15 cellular contexts compared by ENCODE assay signal in the genomic region with DNA sequence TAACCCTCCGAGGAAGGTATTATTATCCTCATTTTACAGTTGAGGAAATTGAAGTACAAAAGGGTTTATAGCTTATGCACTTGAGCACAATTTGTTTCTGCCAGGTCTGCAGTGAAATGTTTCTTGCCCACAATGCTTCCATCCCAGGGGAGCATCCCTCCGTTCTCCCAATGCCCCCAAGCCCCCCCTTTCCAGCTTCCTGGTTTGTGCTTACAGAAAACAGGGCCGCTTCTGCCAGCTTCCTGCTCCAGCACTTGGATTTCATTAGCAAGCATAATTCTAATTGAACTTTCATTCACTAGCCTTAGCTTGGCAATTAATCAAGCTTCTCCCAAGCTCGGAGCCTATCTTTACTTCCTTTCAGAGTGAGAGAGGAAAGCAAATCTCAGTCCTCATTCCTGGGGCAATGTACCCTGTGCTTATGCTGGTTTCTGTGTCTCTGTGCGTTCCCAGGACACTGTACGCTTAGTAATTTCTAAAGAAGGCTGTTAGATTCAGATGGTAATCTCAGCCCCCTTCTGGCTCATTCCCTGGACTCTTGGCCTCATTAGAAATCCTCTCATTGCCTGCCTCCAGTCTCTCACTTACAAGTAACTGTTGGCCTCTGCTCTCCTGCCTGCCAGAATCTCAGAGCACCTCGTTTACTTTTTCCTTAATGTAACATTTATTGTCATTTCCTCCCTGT.
DNase-seq lines count a peak whose midpoint lies in the region; TF ChIP-seq lines count a peak whose summit lies in the region.
"Had no signal": no experiment of that assay in that cellular context is flagged by ENCODE, and none has a peak within 500 bp of the region (broad histone marks: within the 10 kb centered on the region; RNA-seq: fewer than 3 reads in every experiment).

No MANE protein-coding gene starts in this region.

- peaks cover 8% of the 10 kb centered on the region for H3K4me1 ChIP-seq in BE2C
- H3K4me1 ChIP-seq in endodermal cell (ENCODE audit: control insufficient read depth, insufficient read depth, low read length): no peaks in the 10 kb centered on the region
- H3K4me1 ChIP-seq: BLaER1, Caco-2 had no signal

- no peaks in the 10 kb centered on the region for H3K4me1 Mint-ChIP-seq in endodermal cell
- H3K4me1 Mint-ChIP-seq in endothelial cell (ENCODE audit: unreplicated experiment): peaks cover 26% of the 10 kb centered on the region
- no peaks in the 10 kb centered on the region for H3K4me1 Mint-ChIP-seq in activated T-cell treated with anti-CD3 and anti-CD28 coated beads, Interleukin-2, amount 50 U/mL, for 24 hours (ENCODE audit: low read depth)
- H3K4me1 Mint-ChIP-seq: CD8-positive, alpha-beta memory T cell had no signal

- H3K27ac Mint-ChIP-seq in endodermal cell (no peak overlapping the region), endothelial cell (ENCODE audit: unreplicated experiment) (no peak overlapping the region)
- no peak overlapping the region for H3K27ac Mint-ChIP-seq in activated T-cell treated with anti-CD3 and anti-CD28 coated beads, Interleukin-2, amount 50 U/mL, for 24 hours
- H3K27ac Mint-ChIP-seq: HFFc6 had no signal

- H3K4me3 Mint-ChIP-seq in endodermal cell (no peak overlapping the region), endothelial cell (ENCODE audit: unreplicated experiment) (no peak overlapping the region)
- H3K4me3 Mint-ChIP-seq in activated T-cell treated with anti-CD3 and anti-CD28 coated beads, Interleukin-2, amount 50 U/mL, for 24 hours: no peak overlapping the region
- H3K4me3 Mint-ChIP-seq: CD8-positive, alpha-beta memory T cell; HFFc6 had no signal

- TF ChIP-seq CTCF in BE2C (IDR thresholded peaks at IDR 0.05; ENCODE audit: low read depth, low read length): no peak
- no peak for TF ChIP-seq CTCF in endodermal cell (conservative IDR thresholded peaks at IDR 0.05)
- TF ChIP-seq CTCF in endothelial cell (IDR thresholded peaks at IDR 0.05; ENCODE audit: unreplicated experiment): no peak

- H3K27ac ChIP-seq in SK-N-MC: no peak overlapping the region
- H3K27ac ChIP-seq in endodermal cell (ENCODE audit: low read depth, low read length): no peak overlapping the region
- H3K27ac ChIP-seq: BLaER1 had no signal

- WGBS in endodermal cell (ENCODE audit: insufficient coverage in 1 of 2, insufficient read length in 1 of 2), 2 experiments: 86 to 88% methylated on average over 4 to 6 of the region's 7 CpGs

- H3K27me3 Mint-ChIP-seq in endodermal cell (ENCODE audit: insufficient read depth) (peaks cover 14% of the 10 kb centered on the region), endothelial cell (ENCODE audit: unreplicated experiment) (peaks cover 1% of the 10 kb centered on the region)
- H3K27me3 Mint-ChIP-seq in activated T-cell treated with anti-CD3 and anti-CD28 coated beads, Interleukin-2, amount 50 U/mL, for 24 hours: peaks cover 34% of the 10 kb centered on the region

- H3K27me3 ChIP-seq in BE2C (no peaks in the 10 kb centered on the region), endodermal cell (ENCODE audit: control insufficient read depth, insufficient read depth, low read length, poor library complexity, severe bottlenecking) (peaks cover 10% of the 10 kb centered on the region)
- H3K27me3 ChIP-seq: BLaER1 had no signal

- peak overlapping the region; percentile 24 for H3K4me3 ChIP-seq in BE2C (ENCODE audit: low read depth, low read length)
- 0 out of 2 replicates have a peak overlapping the region, but pooled peaks have one; percentile 20 for H3K4me3 ChIP-seq in SK-N-MC
- H3K4me3 ChIP-seq in endodermal cell (ENCODE audit: low read length): no peak overlapping the region
- H3K4me3 ChIP-seq: BLaER1 had no signal

- H3K9ac ChIP-seq in SK-N-MC (ENCODE audit: insufficient read length) (no peak overlapping the region), endodermal cell (ENCODE audit: extremely low read depth, low read length, poor library complexity, severe bottlenecking) (no peak overlapping the region)
- H3K9ac ChIP-seq: BLaER1 had no signal

- peak; percentile 82 for DNase-seq in BE2C
- peak; percentile 39 for DNase-seq in SK-N-MC (ENCODE audit: low read depth, low spot score)
- DNase-seq in endodermal cell: peak; percentile 22
- DNase-seq in retina: peak; percentile 14
- DNase-seq in NCI-H1092 treated with DMSO at 0.1 percent for 48 hours (lab: John Stamatoyannopoulos, UW): no peak
- no peak for DNase-seq in endothelial cell (ENCODE audit: low spot score)
- DNase-seq in activated T-cell treated with anti-CD3 and anti-CD28 coated beads, Interleukin-2, amount 50 U/mL, for 24 hours: no peak
- DNase-seq: Caco-2; CD8-positive, alpha-beta memory T cell; DND-41; GDM1; GOT3; HCEC 1CT; HFFc6 had no signal

- no peaks in the 10 kb centered on the region for H3K9me3 Mint-ChIP-seq in endodermal cell
- H3K9me3 Mint-ChIP-seq in endothelial cell (ENCODE audit: unreplicated experiment): no peaks in the 10 kb centered on the region
- no peaks in the 10 kb centered on the region for H3K9me3 Mint-ChIP-seq in activated T-cell treated with anti-CD3 and anti-CD28 coated beads, Interleukin-2, amount 50 U/mL, for 24 hours
- H3K9me3 Mint-ChIP-seq: CD8-positive, alpha-beta memory T cell; HFFc6 had no signal

- H3K36me3 ChIP-seq in BE2C: no peaks in the 10 kb centered on the region
- H3K36me3 ChIP-seq in SK-N-MC (ENCODE audit: insufficient read depth, low read length): no peaks in the 10 kb centered on the region
- H3K36me3 ChIP-seq in endodermal cell (ENCODE audit: control insufficient read depth, insufficient read depth, low read length): no peaks in the 10 kb centered on the region
- H3K36me3 ChIP-seq: BLaER1 had no signal

- H3K36me3 Mint-ChIP-seq in endodermal cell (ENCODE audit: low read depth): no peaks in the 10 kb centered on the region
- no peaks in the 10 kb centered on the region for H3K36me3 Mint-ChIP-seq in endothelial cell (ENCODE audit: low read depth, unreplicated experiment)
- H3K36me3 Mint-ChIP-seq in activated T-cell treated with anti-CD3 and anti-CD28 coated beads, Interleukin-2, amount 50 U/mL, for 24 hours (ENCODE audit: low read depth): no peaks in the 10 kb centered on the region
- H3K36me3 Mint-ChIP-seq: CD8-positive, alpha-beta memory T cell had no signal

- H3K9me3 ChIP-seq in BE2C: no peaks in the 10 kb centered on the region
- no peaks in the 10 kb centered on the region for H3K9me3 ChIP-seq in SK-N-MC (ENCODE audit: low read depth, low read length)
- no peaks in the 10 kb centered on the region for H3K9me3 ChIP-seq in endodermal cell (ENCODE audit: control insufficient read depth, low read length)
- H3K9me3 ChIP-seq: BLaER1, Caco-2 had no signal

Comparison
In these comparisons a context has a peak if more than half of its experiments do, and no peak if none do; other contexts are left out.
1. DNase-seq: peak in BE2C (single experiment), SK-N-MC (single experiment), endodermal cell (single experiment) and retina (single experiment); none in NCI-H1092 treated with DMSO at 0.1 percent for 48 hours (single experiment), endothelial cell (single experiment) and activated T-cell treated with anti-CD3 and anti-CD28 coated beads, Interleukin-2, amount 50 U/mL, for 24 hours (single experiment).